In genomic region chr2:177689623-177690022, GRCh38 we compare ENCODE assay signal across 32 cellular contexts.
DNase-seq lines count a peak whose midpoint lies in the region; ATAC-seq and TF ChIP-seq lines count a peak whose summit lies in the region.
"Had no signal": no experiment of that assay in that cellular context is flagged by ENCODE, and none has a peak within 500 bp of the region (broad histone marks: within the 10 kb centered on the region; RNA-seq: fewer than 3 reads in every experiment).

No MANE protein-coding gene starts in this region.

- TF ChIP-seq CTCF in Loucy (conservative IDR thresholded peaks at IDR 0.05; ENCODE audit: low read length) (no peak), nephron (IDR thresholded peaks at IDR 0.05; ENCODE audit: unreplicated experiment in 3 of 3) (no peak), left ventricle myocardium inferior (IDR thresholded peaks at IDR 0.05; ENCODE audit: borderline replicate concordance) (no peak)

- peak overlapping the region; percentile 10; the same call in 1 of the 2 replicates for H2AFZ ChIP-seq in Loucy (ENCODE audit: low read length)
- H2AFZ ChIP-seq: parathyroid adenoma had no signal

- peaks cover 7% of the 10 kb centered on the region for H3F3A ChIP-seq in Loucy (ENCODE audit: low read depth)

- peak overlapping the region; percentile 58 for H3K4me2 ChIP-seq in Loucy (ENCODE audit: low read depth, low read length, poor library complexity, severe bottlenecking)
- H3K4me2 ChIP-seq: A549, SK-N-SH had no signal

- peak overlapping the region; percentile 48 for H3K9ac ChIP-seq in Loucy (ENCODE audit: low read depth, low read length, poor library complexity, severe bottlenecking)
- H3K9ac ChIP-seq: parathyroid adenoma, SK-N-SH had no signal

- H3K27me3 ChIP-seq in Loucy (ENCODE audit: insufficient read depth, low read length, poor library complexity, severe bottlenecking) (no peaks in the 10 kb centered on the region), left ventricle myocardium inferior (ENCODE audit: low read depth) (no peaks in the 10 kb centered on the region)
- H3K27me3 ChIP-seq: spleen, stomach had no signal

- H3K36me3 ChIP-seq in Loucy (ENCODE audit: insufficient read depth, low read length) (no peaks in the 10 kb centered on the region), left ventricle myocardium inferior (no peaks in the 10 kb centered on the region)
- H3K36me3 ChIP-seq: spleen, stomach had no signal

- no peaks in the 10 kb centered on the region for H3K27me3 Mint-ChIP-seq in nephron (ENCODE audit: low read depth)

- peaks cover 12% of the 10 kb centered on the region for H3K79me2 ChIP-seq in Loucy (ENCODE audit: insufficient read depth, low read length)
- H3K79me2 ChIP-seq: parathyroid adenoma had no signal

- no peak overlapping the region for H3K4me3 Mint-ChIP-seq in nephron
- H3K4me3 Mint-ChIP-seq: activated CD4-positive, alpha-beta memory T cell treated with anti-CD3 and anti-CD28 coated beads, Interleukin-2, amount 10 ng/mL, durations not matched to agents 7 days and 5 days; brain; CD4-positive, alpha-beta T cell; T-helper 1 cell treated with Interleukin-12 subunit alpha and Interleukin-12 subunit beta and Interleukin-4 antibody, amounts not matched to agents 30 μg/mL and 1 μg/mL, for 36 hours had no signal

- H3K27ac Mint-ChIP-seq in nephron: peak overlapping the region; percentile 73 to 86 (median 78)
- H3K27ac Mint-ChIP-seq: activated CD4-positive, alpha-beta memory T cell treated with anti-CD3 and anti-CD28 coated beads, Interleukin-2, amount 10 ng/mL, durations not matched to agents 7 days and 5 days; CD4-positive, alpha-beta T cell; T-helper 1 cell treated with Interleukin-12 subunit alpha and Interleukin-12 subunit beta and Interleukin-4 antibody, amounts not matched to agents 30 μg/mL and 1 μg/mL, for 36 hours had no signal

- H3K27ac ChIP-seq in left ventricle myocardium inferior (replicated peaks): no peak overlapping the region
- H3K27ac ChIP-seq: A549, parathyroid adenoma, spleen, stomach had no signal

- H3K36me3 Mint-ChIP-seq in nephron (ENCODE audit: low read depth): no peaks in the 10 kb centered on the region
- H3K36me3 Mint-ChIP-seq: brain had no signal

- peaks cover 37% of the 10 kb centered on the region for H3K4me1 Mint-ChIP-seq in nephron
- H3K4me1 Mint-ChIP-seq: activated CD4-positive, alpha-beta memory T cell treated with anti-CD3 and anti-CD28 coated beads, Interleukin-2, amount 10 ng/mL, durations not matched to agents 7 days and 5 days had no signal

- H3K9me2 ChIP-seq in Loucy (replicated peaks; ENCODE audit: low read depth, low read length): no peaks in the 10 kb centered on the region
- H3K9me2 ChIP-seq: SK-N-SH had no signal

- intact Hi-C loops in left ventricle myocardium inferior (cut with micrococcal nuclease): no loop called here

- no peaks in the 10 kb centered on the region for H4K20me1 ChIP-seq in Loucy (ENCODE audit: insufficient read depth, low read length, poor library complexity, severe bottlenecking)

- no peaks in the 10 kb centered on the region for H3K9me3 Mint-ChIP-seq in nephron
- H3K9me3 Mint-ChIP-seq: activated CD4-positive, alpha-beta memory T cell treated with anti-CD3 and anti-CD28 coated beads, Interleukin-2, amount 10 ng/mL, durations not matched to agents 7 days and 5 days; CD4-positive, alpha-beta T cell; T-helper 1 cell treated with Interleukin-12 subunit alpha and Interleukin-12 subunit beta and Interleukin-4 antibody, amounts not matched to agents 30 μg/mL and 1 μg/mL, for 36 hours had no signal

- peak; percentile 52 for DNase-seq in CMK (ENCODE audit: low read depth)
- peak; percentile 61 for DNase-seq in amniotic epithelial cell (ENCODE audit: low read depth)
- DNase-seq in left ventricle myocardium inferior: no peak
- DNase-seq: activated CD4-positive, alpha-beta memory T cell treated with anti-CD3 and anti-CD28 coated beads, Interleukin-2, amount 10 ng/mL, durations not matched to agents 7 days and 5 days; activated CD4-positive, alpha-beta T cell treated with anti-CD3 and anti-CD28 coated beads for 1 hour; activated CD8-positive, alpha-beta memory T cell treated with anti-CD3 and anti-CD28 coated beads, Interleukin-2, amount 50 U/mL, for 4 hours; activated naive CD4-positive, alpha-beta T cell; CD4-positive, alpha-beta T cell; effector CD4-positive, alpha-beta T cell; HCEC 1CT; hippocampal formation; left cardiac atrium; mammary epithelial cell; NCI-H1092 treated with DMSO at 0.1 percent for 48 hours; NCI-H187 treated with DMSO at 0.1 percent for 48 hours; NCI-H2171; NCI-H510A treated with DMSO at 0.1 percent for 48 hours; PC-3; SK-N-SH; spleen; stimulated activated CD8-positive, alpha-beta memory T cell treated with anti-CD3 and anti-CD28 coated beads, Interleukin-4, amount 100 ng/mL, for 48 hours; stomach had no signal

- H3K4me1 ChIP-seq in Loucy (ENCODE audit: insufficient read depth, low read length, poor library complexity, severe bottlenecking): peaks cover 68% of the 10 kb centered on the region
- H3K4me1 ChIP-seq in left ventricle myocardium inferior: no peaks in the 10 kb centered on the region
- H3K4me1 ChIP-seq: parathyroid adenoma, spleen, stomach had no signal

- H3K9me3 ChIP-seq in Loucy (ENCODE audit: insufficient read depth, low read depth, low read length) (no peaks in the 10 kb centered on the region), left ventricle myocardium inferior (replicated peaks) (no peaks in the 10 kb centered on the region)
- H3K9me3 ChIP-seq: A549, SK-N-SH, spleen, stomach had no signal

- ATAC-seq in GM19463 (IDR thresholded peaks at IDR 0.05; ENCODE audit: unreplicated experiment): no peak
- ATAC-seq in HG02870 (IDR thresholded peaks at IDR 0.05; ENCODE audit: unreplicated experiment): no peak
- no peak for ATAC-seq in GM19023 (IDR thresholded peaks at IDR 0.05; ENCODE audit: unreplicated experiment)
- ATAC-seq: A549, HepG2, left cardiac atrium, PC-3 had no signal

- peak overlapping the region; percentile 60 for H3K4me3 ChIP-seq in Loucy (ENCODE audit: low read length, poor library complexity, severe bottlenecking)
- no peak overlapping the region for H3K4me3 ChIP-seq in left ventricle myocardium inferior
- H3K4me3 ChIP-seq: A549, spleen, stomach had no signal
